In the genomic region with DNA sequence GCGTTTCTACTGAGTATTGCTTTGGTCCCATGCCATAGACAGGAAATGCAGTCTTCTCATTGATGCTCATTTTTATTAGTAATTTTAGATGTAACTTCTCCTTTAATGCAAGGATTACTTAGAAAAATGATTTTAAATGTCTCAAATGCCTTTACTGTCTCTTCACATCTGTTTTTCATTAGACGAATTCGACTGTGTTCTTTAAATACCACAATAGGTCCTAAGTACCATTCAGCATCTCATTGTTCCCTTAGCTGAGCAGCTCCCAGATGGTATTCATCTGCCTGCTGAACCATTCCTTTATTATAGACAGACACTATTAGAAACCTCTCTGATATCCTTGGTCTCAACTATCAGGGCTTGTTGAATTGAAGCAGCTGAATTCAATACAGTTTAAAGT, we compare ENCODE assay signal across 27 cellular contexts.
DNase-seq lines count a peak whose midpoint lies in the region; ATAC-seq and TF ChIP-seq lines count a peak whose summit lies in the region.
"Had no signal": no experiment of that assay in that cellular context is flagged by ENCODE, and none has a peak within 500 bp of the region (broad histone marks: within the 10 kb centered on the region; RNA-seq: fewer than 3 reads in every experiment).

No MANE protein-coding gene starts in this region.

- H2AFZ ChIP-seq in SK-N-SH (ENCODE audit: low read depth) (no peak overlapping the region), fibroblast of lung (ENCODE audit: low read length) (no peak overlapping the region), neural progenitor cell (replicated peaks) (no peak overlapping the region)

- TF ChIP-seq POLR2A in gastroesophageal sphincter (IDR thresholded peaks at IDR 0.05) = no peak
- no peak for TF ChIP-seq POLR2A in esophagus squamous epithelium (IDR thresholded peaks at IDR 0.05)

- H3K4me3 ChIP-seq in SK-N-SH (ENCODE audit: low read depth in 2 of 2, low read length in 1 of 2) = no peak overlapping the region
- H3K4me3 ChIP-seq in fibroblast of lung (replicated peaks in 1 of 4; ENCODE audit: control extremely low read depth in 1 of 4, insufficient read depth in 1 of 4, low read depth in 3 of 4, low read length in 4 of 4) = no peak overlapping the region
- H3K4me3 ChIP-seq in neural progenitor cell = no peak overlapping the region
- H3K4me3 ChIP-seq in gastroesophageal sphincter = no peak overlapping the region
- H3K4me3 ChIP-seq in esophagus squamous epithelium = no peak overlapping the region
- H3K4me3 ChIP-seq: gastrocnemius medialis, left lung, spleen, testis had no signal

- 6% methylated on average over 3 of the region's 3 CpGs for WGBS in SK-N-SH (ENCODE audit: low lambda C conversion rate)
- WGBS in gastroesophageal sphincter (ENCODE audit: low coverage in 1 of 2), 2 donors = 34 to 46% methylated on average over 3 of the region's 3 CpGs
- WGBS in esophagus squamous epithelium, 2 donors = 61 to 72% methylated on average over 3 of the region's 3 CpGs

- CTCF ChIA-PET in SK-N-SH (lab: Yijun Ruan, JAX) = interaction anchor here (0.6 to 1.6 kb wide), 2 partner anchors 11 to 25 kb away, joined by 3 to 5 read pairs; no protein-coding TSS in a partner anchor

- H3K4me2 ChIP-seq in SK-N-SH (no peak overlapping the region), fibroblast of lung (ENCODE audit: extremely low read depth, insufficient read depth, low read length) (no peak overlapping the region), neural progenitor cell (peak overlapping the region; percentile 8)

- H3K9me2 ChIP-seq in SK-N-SH = no peaks in the 10 kb centered on the region

- H3K27me3 Mint-ChIP-seq in neural progenitor cell (ENCODE audit: insufficient read depth, low read depth) = no peaks in the 10 kb centered on the region

- peak in 1 of 2 experiments; percentile 78; a peak in 3 of 4 replicates for TF ChIP-seq EP300 in SK-N-SH (IDR thresholded peaks at IDR 0.05; ENCODE audit: borderline replicate concordance in 1 of 2, low read depth in 1 of 2, low read length in 1 of 2)
- no peak for TF ChIP-seq EP300 in gastroesophageal sphincter (IDR thresholded peaks at IDR 0.05)

- H4K20me1 ChIP-seq in SK-N-SH (ENCODE audit: insufficient read depth) (no peaks in the 10 kb centered on the region), fibroblast of lung (ENCODE audit: control insufficient read depth, extremely low read depth, insufficient read depth, low read length) (no peaks in the 10 kb centered on the region), neural progenitor cell (ENCODE audit: low read depth) (no peaks in the 10 kb centered on the region)

- TF ChIP-seq RAD21 in SK-N-SH (IDR thresholded peaks at IDR 0.05; ENCODE audit: low read length) = no peak

- POLR2A ChIA-PET in SK-N-SH (lab: Yijun Ruan, JAX) = no interaction called here

- H3K27ac Mint-ChIP-seq in neural progenitor cell = no peak overlapping the region
- H3K27ac Mint-ChIP-seq: activated CD4-positive, alpha-beta T cell treated with anti-CD3 and anti-CD28 coated beads, Interleukin-2, amount 10 ng/mL, durations not matched to agents 24 days and 14 days; activated T-cell treated with anti-CD3 and anti-CD28 coated beads, Interleukin-2, amount 50 U/mL, for 72 hours; H9; natural killer cell; stimulated activated naive B cell treated with anti-CD40 and anti-IgM and Interleukin-4, amounts not matched to agents 10 μg/mL and 1 μg/mL and 100 μg/mL, for 72 hours had no signal

- no peak overlapping the region for H3K4me3 Mint-ChIP-seq in neural progenitor cell
- H3K4me3 Mint-ChIP-seq: activated CD4-positive, alpha-beta T cell treated with anti-CD3 and anti-CD28 coated beads, Interleukin-2, amount 10 ng/mL, durations not matched to agents 24 days and 14 days; activated T-cell treated with anti-CD3 and anti-CD28 coated beads, Interleukin-2, amount 50 U/mL, for 72 hours; H9; natural killer cell; stimulated activated naive B cell treated with anti-CD40 and anti-IgM and Interleukin-4, amounts not matched to agents 10 μg/mL and 1 μg/mL and 100 μg/mL, for 72 hours had no signal

- H3K36me3 ChIP-seq in SK-N-SH (replicated peaks in 1 of 2; ENCODE audit: control insufficient read depth in 1 of 2, insufficient read depth in 2 of 2, low read length in 1 of 2) (no peaks in the 10 kb centered on the region), fibroblast of lung (ENCODE audit: control insufficient read depth, insufficient read depth, low read length) (no peaks in the 10 kb centered on the region), neural progenitor cell (no peaks in the 10 kb centered on the region), gastroesophageal sphincter (no peaks in the 10 kb centered on the region), esophagus squamous epithelium (no peaks in the 10 kb centered on the region)
- H3K36me3 ChIP-seq: gastrocnemius medialis, left lung, spleen had no signal

- H3K9me3 Mint-ChIP-seq in neural progenitor cell = peaks cover 2% of the 10 kb centered on the region
- H3K9me3 Mint-ChIP-seq: activated CD4-positive, alpha-beta T cell treated with anti-CD3 and anti-CD28 coated beads, Interleukin-2, amount 10 ng/mL, durations not matched to agents 24 days and 14 days; activated T-cell treated with anti-CD3 and anti-CD28 coated beads, Interleukin-2, amount 50 U/mL, for 72 hours; H9; stimulated activated naive B cell treated with anti-CD40 and anti-IgM and Interleukin-4, amounts not matched to agents 10 μg/mL and 1 μg/mL and 100 μg/mL, for 72 hours had no signal

- H3K27ac ChIP-seq in SK-N-SH (ENCODE audit: low read depth in 2 of 2, low read length in 1 of 2) = peak overlapping the region; percentile 71 to 83; a peak in 2 of 4 replicates
- no peak overlapping the region for H3K27ac ChIP-seq in fibroblast of lung (ENCODE audit: insufficient read depth, low read length)
- H3K27ac ChIP-seq in neural progenitor cell = no peak overlapping the region
- H3K27ac ChIP-seq in gastroesophageal sphincter = no peak overlapping the region
- H3K27ac ChIP-seq in esophagus squamous epithelium = no peak overlapping the region
- H3K27ac ChIP-seq: gastrocnemius medialis, left lung, spleen, testis had no signal

- TF ChIP-seq CTCF in SK-N-SH (IDR thresholded peaks at IDR 0.05) (no peak), fibroblast of lung (conservative IDR thresholded peaks at IDR 0.05 in 1 of 2, IDR thresholded peaks at IDR 0.05 in 1 of 2; ENCODE audit: low read depth in 1 of 2, low read length in 2 of 2) (no peak), neural progenitor cell (IDR thresholded peaks at IDR 0.05) (no peak), gastroesophageal sphincter (IDR thresholded peaks at IDR 0.05) (no peak), esophagus squamous epithelium (IDR thresholded peaks at IDR 0.05) (no peak)

- H3F3A ChIP-seq in SK-N-SH (replicated peaks; ENCODE audit: insufficient read depth) (peaks cover 11% of the 10 kb centered on the region), neural progenitor cell (ENCODE audit: low read depth) (no peaks in the 10 kb centered on the region)

- H3K4me1 ChIP-seq in SK-N-SH (ENCODE audit: control insufficient read depth in 1 of 2, insufficient read depth in 2 of 2, low read depth in 1 of 2, low read length in 1 of 2) (peaks cover 0 to 11% of the 10 kb centered on the region in 2 experiments; a peak in 2 of 4 replicates), fibroblast of lung (ENCODE audit: control insufficient read depth, extremely low read depth, insufficient read depth, low read length) (no peaks in the 10 kb centered on the region), neural progenitor cell (peaks cover 5% of the 10 kb centered on the region), gastroesophageal sphincter (peaks cover 0 to 14% (median 0%) of the 10 kb centered on the region in 3 donors), esophagus squamous epithelium (no peaks in the 10 kb centered on the region)
- H3K4me1 ChIP-seq: left lung, spleen, testis had no signal

- no peaks in the 10 kb centered on the region for H3K36me3 Mint-ChIP-seq in neural progenitor cell
- H3K36me3 Mint-ChIP-seq: natural killer cell; stimulated activated naive B cell treated with anti-CD40 and anti-IgM and Interleukin-4, amounts not matched to agents 10 μg/mL and 1 μg/mL and 100 μg/mL, for 72 hours had no signal

- H3K27me3 ChIP-seq in SK-N-SH (ENCODE audit: insufficient read depth) (no peaks in the 10 kb centered on the region), fibroblast of lung (ENCODE audit: control insufficient read depth, insufficient read depth, low read length) (no peaks in the 10 kb centered on the region), neural progenitor cell (no peaks in the 10 kb centered on the region), gastroesophageal sphincter (no peaks in the 10 kb centered on the region), esophagus squamous epithelium (no peaks in the 10 kb centered on the region)
- H3K27me3 ChIP-seq: gastrocnemius medialis, left lung, spleen, testis had no signal

- DNase-seq in EL = peak; percentile 21
- peak; percentile 39 for DNase-seq in SK-N-SH
- DNase-seq in fibroblast of lung (ENCODE audit: low read depth in 2 of 2) = peak; percentile 38 to 64
- peak; percentile 44 for DNase-seq in neural progenitor cell (ENCODE audit: low spot score)
- DNase-seq in esophagus squamous epithelium (lab: John Stamatoyannopoulos, UW) = no peak
- DNase-seq in stimulated activated CD4-positive, alpha-beta T cell treated with anti-CD3 and anti-CD28 coated beads, Interleukin-4, amount 100 ng/mL, for 24 hours = no peak
- DNase-seq: activated CD4-positive, alpha-beta T cell treated with anti-CD3 and anti-CD28 coated beads, Interleukin-2, amount 10 ng/mL, durations not matched to agents 24 days and 14 days; activated naive CD4-positive, alpha-beta T cell treated with Interleukin-2 at 50 U/mL for 16 hours; activated T-cell treated with anti-CD3 and anti-CD28 coated beads, Interleukin-2, amount 50 U/mL, for 72 hours; amygdala; central memory CD4-positive, alpha-beta T cell; gastrocnemius medialis; H9; hypothalamus; left lung; mesendoderm; natural killer cell; NCI-H1048; NCI-H187 treated with DMSO at 0.1 percent for 48 hours; NCI-H2227 treated with DMSO at 0.1 percent for 48 hours; retina; spleen; stimulated activated CD4-positive, alpha-beta T cell treated with anti-CD3 and anti-CD28 coated beads, Interleukin-4, amount 100 ng/mL, for 1 hour; stimulated activated naive B cell treated with anti-CD40 and anti-IgM and Interleukin-4, amounts not matched to agents 10 μg/mL and 1 μg/mL and 100 μg/mL, for 72 hours; testis had no signal

- no peak for ATAC-seq in gastroesophageal sphincter
- ATAC-seq in HG03439 (IDR thresholded peaks at IDR 0.05; ENCODE audit: unreplicated experiment) = no peak
- ATAC-seq: activated T-cell treated with anti-CD3 and anti-CD28 coated beads, Interleukin-2, amount 50 U/mL, for 72 hours; gastrocnemius medialis; left lung; natural killer cell; stimulated activated naive B cell treated with anti-CD40 and anti-IgM and Interleukin-4, amounts not matched to agents 10 μg/mL and 1 μg/mL and 100 μg/mL, for 72 hours had no signal

- no peaks in the 10 kb centered on the region for H3K79me2 ChIP-seq in SK-N-SH (ENCODE audit: insufficient read depth)
- no peaks in the 10 kb centered on the region for H3K79me2 ChIP-seq in fibroblast of lung (ENCODE audit: control insufficient read depth, insufficient read depth, low read length)
- H3K79me2 ChIP-seq in neural progenitor cell (ENCODE audit: low read depth) = no peaks in the 10 kb centered on the region

- intact Hi-C loops in esophagus squamous epithelium (cut with DNase I) = no loop called here

- H3K9me3 ChIP-seq in SK-N-SH (no peaks in the 10 kb centered on the region), fibroblast of lung (ENCODE audit: control insufficient read depth, insufficient read depth, low read depth, low read length) (no peaks in the 10 kb centered on the region), neural progenitor cell (ENCODE audit: low read depth) (no peaks in the 10 kb centered on the region), gastroesophageal sphincter (no peaks in the 10 kb centered on the region), esophagus squamous epithelium (no peaks in the 10 kb centered on the region)
- H3K9me3 ChIP-seq: gastrocnemius medialis, left lung, spleen, testis had no signal

- no peaks in the 10 kb centered on the region for H3K4me1 Mint-ChIP-seq in neural progenitor cell
- H3K4me1 Mint-ChIP-seq: activated CD4-positive, alpha-beta T cell treated with anti-CD3 and anti-CD28 coated beads, Interleukin-2, amount 10 ng/mL, durations not matched to agents 24 days and 14 days; H9; natural killer cell; stimulated activated naive B cell treated with anti-CD40 and anti-IgM and Interleukin-4, amounts not matched to agents 10 μg/mL and 1 μg/mL and 100 μg/mL, for 72 hours had no signal

- no peak overlapping the region for H3K9ac ChIP-seq in SK-N-SH
- no peak overlapping the region for H3K9ac ChIP-seq in fibroblast of lung (ENCODE audit: insufficient read depth, low read length)
- H3K9ac ChIP-seq in neural progenitor cell = no peak overlapping the region

Comparison
In these comparisons a context has a peak if more than half of its experiments do, and no peak if none do; other contexts are left out.
1. DNase-seq: peak in EL (single experiment), SK-N-SH (single experiment), fibroblast of lung (2 of 2) and neural progenitor cell (single experiment); none in esophagus squamous epithelium (single experiment) and stimulated activated CD4-positive, alpha-beta T cell treated with anti-CD3 and anti-CD28 coated beads, Interleukin-4, amount 100 ng/mL, for 24 hours (single experiment).
2. H3K27ac ChIP-seq: peak in SK-N-SH (2 of 2); none in fibroblast of lung (single experiment), neural progenitor cell (single experiment), gastroesophageal sphincter (0 of 4) and esophagus squamous epithelium (0 of 4).